23 cellular contexts compared by ENCODE assay signal in genomic region chr12:11565752-11566151, GRCh38.
"Had no signal": no experiment of that assay in that cellular context is flagged by ENCODE, and none has a peak within 500 bp of the region (broad histone marks: within the 10 kb centered on the region; RNA-seq: fewer than 3 reads in every experiment).

No MANE protein-coding gene starts in this region.

- FAIRE-seq: keratinocyte, small intestine had no signal

- H3K9me3 ChIP-seq: colonic mucosa, gastrocnemius medialis, lower lobe of right lung, mucosa of descending colon, neutrophil, right lobe of liver, thoracic aorta, tibial nerve, upper lobe of left lung had no signal

- H3K4me3 ChIP-seq: colonic mucosa, gastrocnemius medialis, lower lobe of right lung, mucosa of descending colon, right lobe of liver, thoracic aorta, tibial nerve, upper lobe of left lung had no signal

- ATAC-seq: esophagus mucosa; gastrocnemius medialis; left ventricle myocardium superior; lower lobe of right lung; mucosa of descending colon; natural killer cell treated with Interleukin-12 subunit alpha and Interleukin-12 subunit beta and Interleukin-15 and Interleukin-18, amount 100 ng/mL, for 72 hours; right lobe of liver had no signal

- H3K9ac ChIP-seq: parathyroid adenoma had no signal

- H3K79me2 ChIP-seq: parathyroid adenoma had no signal

- DNase-seq: colonic mucosa; effector CD8-positive, alpha-beta T cell; endodermal cell; foreskin fibroblast; gastrocnemius medialis; head of caudate nucleus; left ventricle myocardium superior; lower lobe of right lung; mucosa of descending colon; naive B cell; right lobe of liver; small intestine; stimulated activated CD4-positive, alpha-beta T cell treated with anti-CD3 and anti-CD28 coated beads, Interleukin-15, amount 100 ng/mL, for 24 hours; stimulated activated CD4-positive, alpha-beta T cell treated with anti-CD3 and anti-CD28 coated beads, Interleukin-2, amount 100 ng/mL, for 48 hours; upper lobe of left lung had no signal

- H3K4me1 ChIP-seq: colonic mucosa, gastrocnemius medialis, lower lobe of right lung, parathyroid adenoma, right lobe of liver, tibial nerve, upper lobe of left lung had no signal

- H3K27me3 ChIP-seq: colonic mucosa, gastrocnemius medialis, neutrophil, right lobe of liver, tibial nerve, upper lobe of left lung had no signal

- H3K36me3 ChIP-seq: colonic mucosa, gastrocnemius medialis, lower lobe of right lung, neutrophil, right lobe of liver, thoracic aorta, tibial nerve, upper lobe of left lung had no signal

- H3K27ac ChIP-seq: colonic mucosa, epithelial cell of prostate, gastrocnemius medialis, lower lobe of right lung, neutrophil, parathyroid adenoma, right lobe of liver, thoracic aorta, tibial nerve, upper lobe of left lung had no signal

- H2AFZ ChIP-seq: parathyroid adenoma had no signal
